In the genomic region with DNA sequence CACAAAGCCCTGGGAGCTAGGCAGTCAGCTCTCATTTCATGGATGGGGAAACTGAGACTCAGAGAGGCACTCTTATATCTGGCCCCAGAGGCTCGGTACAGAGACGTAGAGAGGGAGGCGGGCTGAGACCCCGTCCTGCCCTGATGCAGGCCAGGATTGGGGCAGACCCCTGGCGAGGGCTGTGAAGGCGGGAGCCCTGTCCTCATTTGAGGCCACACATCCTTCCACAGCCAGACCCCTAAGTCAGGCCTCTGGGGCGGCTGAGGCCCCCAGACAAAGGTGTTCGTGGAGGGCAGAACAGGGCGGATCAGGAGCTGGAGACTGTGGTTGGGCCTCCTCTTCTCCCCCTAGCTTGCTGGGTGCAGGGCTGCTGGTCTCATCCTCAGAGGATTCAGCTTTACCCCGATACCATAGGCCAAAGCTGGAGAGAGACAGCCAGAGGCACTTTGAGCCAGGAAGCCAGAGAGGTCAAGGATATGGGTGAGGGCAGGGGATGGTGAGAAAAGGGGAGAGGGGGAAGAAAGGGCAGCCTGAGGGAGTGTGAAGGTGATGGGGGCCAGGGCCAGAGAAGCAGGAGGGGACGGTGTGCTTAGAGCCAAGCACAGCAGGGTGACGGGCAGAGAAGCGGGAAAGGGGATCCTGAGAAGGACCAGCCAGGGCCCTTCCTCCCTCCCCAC, we compare ENCODE assay signal across 14 cellular contexts. TPM values are rescaled to one million over a fixed set of nuclear protein-coding genes. Genes with fewer than 3 reads are reported as not detected.
DNase-seq lines count a peak whose midpoint lies in the region; ATAC-seq and TF ChIP-seq lines count a peak whose summit lies in the region.
"Had no signal": no experiment of that assay in that cellular context is flagged by ENCODE, and none has a peak within 500 bp of the region (broad histone marks: within the 10 kb centered on the region; RNA-seq: fewer than 3 reads in every experiment).

No MANE protein-coding gene starts in this region.

- no peaks in the 10 kb centered on the region for H3K9me3 Mint-ChIP-seq in CD4-positive, alpha-beta T cell
- peaks cover 4% of the 10 kb centered on the region for H3K9me3 Mint-ChIP-seq in glutamatergic neuron (ENCODE audit: unreplicated experiment)

- ATAC-seq in CD4-positive, alpha-beta T cell (ENCODE audit: poor library complexity): no peak
- ATAC-seq in gastrocnemius medialis: no peak

- peaks cover 26% of the 10 kb centered on the region for H3F3A ChIP-seq in MM.1S (ENCODE audit: insufficient read depth, low read length)
- peaks cover 35% of the 10 kb centered on the region for H3F3A ChIP-seq in smooth muscle cell (ENCODE audit: low read depth)

- H3K79me2 ChIP-seq in MM.1S (ENCODE audit: low read length): no peaks in the 10 kb centered on the region
- H3K79me2 ChIP-seq in smooth muscle cell (ENCODE audit: low read depth): no peaks in the 10 kb centered on the region

- H3K4me3 Mint-ChIP-seq in CD4-positive, alpha-beta T cell: peak overlapping the region; percentile 65
- H3K4me3 Mint-ChIP-seq in glutamatergic neuron (ENCODE audit: unreplicated experiment): peak overlapping the region; percentile 76

- H4K20me1 ChIP-seq in MM.1S (ENCODE audit: insufficient read depth, low read length) (no peaks in the 10 kb centered on the region), smooth muscle cell (ENCODE audit: low read depth) (peaks cover 14% of the 10 kb centered on the region)

- no peak overlapping the region for H3K4me2 ChIP-seq in MM.1S (ENCODE audit: low read depth, low read length)
- no peak overlapping the region for H3K4me2 ChIP-seq in smooth muscle cell

- H3K27ac Mint-ChIP-seq in CD4-positive, alpha-beta T cell: no peak overlapping the region
- peak overlapping the region; percentile 92 for H3K27ac Mint-ChIP-seq in glutamatergic neuron (ENCODE audit: unreplicated experiment)
- H3K27ac Mint-ChIP-seq: progenitor cell of endocrine pancreas had no signal

- POLR2A ChIA-PET in CD4-positive, alpha-beta T cell (lab: Charles Lee): interaction anchor here (0.6 to 1.3 kb wide), 2 partner anchors 38 to 92 kb away, joined by 3 to 7 read pairs; a partner anchor contains a TSS

- no peaks in the 10 kb centered on the region for H3K9me2 ChIP-seq in MM.1S (replicated peaks; ENCODE audit: insufficient read depth, low read length)

- no peak for TF ChIP-seq CTCF in CD4-positive, alpha-beta T cell (IDR thresholded peaks at IDR 0.05)
- no peak for TF ChIP-seq CTCF in glutamatergic neuron (IDR thresholded peaks at IDR 0.05; ENCODE audit: partially characterized antibody, unreplicated experiment)
- no peak for TF ChIP-seq CTCF in gastrocnemius medialis (IDR thresholded peaks at IDR 0.05 in 4 of 5, conservative IDR thresholded peaks at IDR 0.05 in 1 of 5)
- TF ChIP-seq CTCF in MM.1S (IDR thresholded peaks at IDR 0.05; ENCODE audit: low read length): no peak
- no peak for TF ChIP-seq CTCF in smooth muscle cell (IDR thresholded peaks at IDR 0.05; ENCODE audit: borderline replicate concordance, insufficient read depth, poor library complexity, severe bottlenecking)

- H3K4me3 ChIP-seq in NT2/D1 (ENCODE audit: insufficient read length, low read depth): no peak overlapping the region
- no peak overlapping the region for H3K4me3 ChIP-seq in gastrocnemius medialis
- no peak overlapping the region for H3K4me3 ChIP-seq in MM.1S (ENCODE audit: low read length)
- H3K4me3 ChIP-seq in smooth muscle cell: no peak overlapping the region

- H3K36me3 ChIP-seq in NT2/D1 (ENCODE audit: insufficient read depth, insufficient read length, low read length) (peaks cover 17% of the 10 kb centered on the region), gastrocnemius medialis (peaks cover 0 to 12% of the 10 kb centered on the region in 2 donors), MM.1S (replicated peaks; ENCODE audit: insufficient read depth, low read length) (no peaks in the 10 kb centered on the region; the same call in 1 of the 2 replicates), smooth muscle cell (ENCODE audit: low read depth) (no peaks in the 10 kb centered on the region)

- TF ChIP-seq POLR2A in gastrocnemius medialis (IDR thresholded peaks at IDR 0.05) (no peak), erythroblast (IDR thresholded peaks at IDR 0.05; ENCODE audit: low read length) (no peak)

- 89% methylated on average over 13 of the region's 13 CpGs for WGBS in smooth muscle cell (ENCODE audit: low lambda C conversion rate)

- H3K9me3 ChIP-seq in CD4-positive, alpha-beta T cell (ENCODE audit: control insufficient read depth, low read length): no peaks in the 10 kb centered on the region
- H3K9me3 ChIP-seq in NT2/D1 (ENCODE audit: insufficient read depth, low read length) (no peaks in the 10 kb centered on the region), gastrocnemius medialis (no peaks in the 10 kb centered on the region), MM.1S (replicated peaks; ENCODE audit: insufficient read depth, low read length) (no peaks in the 10 kb centered on the region), smooth muscle cell (replicated peaks; ENCODE audit: low read depth) (no peaks in the 10 kb centered on the region)

- H2AFZ ChIP-seq in MM.1S (ENCODE audit: low read length): no peak overlapping the region
- no peak overlapping the region for H2AFZ ChIP-seq in smooth muscle cell (ENCODE audit: low read depth)

- no peaks in the 10 kb centered on the region for H3K27me3 Mint-ChIP-seq in CD4-positive, alpha-beta T cell
- H3K27me3 Mint-ChIP-seq in glutamatergic neuron (ENCODE audit: unreplicated experiment): peaks cover 6% of the 10 kb centered on the region

- H3K27ac ChIP-seq in CD4-positive, alpha-beta T cell (ENCODE audit: low read depth, low read length): no peak overlapping the region
- H3K27ac ChIP-seq in gastrocnemius medialis (peak overlapping the region; percentile 45 to 88 (median 82)), MM.1S (ENCODE audit: low read length) (no peak overlapping the region), smooth muscle cell (ENCODE audit: low read depth) (no peak overlapping the region)

- DNase-seq in CD4-positive, alpha-beta T cell: no peak
- no peak for DNase-seq in NT2/D1 (ENCODE audit: low read depth, low spot score)
- DNase-seq in glutamatergic neuron: no peak
- DNase-seq in gastrocnemius medialis: no peak
- DNase-seq in MM.1S: no peak
- no peak for DNase-seq in smooth muscle cell (lab: John Stamatoyannopoulos, UW; ENCODE audit: unreplicated experiment)
- DNase-seq in erythroblast (lab: John Stamatoyannopoulos, UW): no peak
- DNase-seq in HuH-7 (ENCODE audit: low spot score): no peak
- DNase-seq: mammary epithelial cell; NCI-H146; NCI-H774; SHP77; stimulated activated CD4-positive, alpha-beta T cell treated with anti-CD3 and anti-CD28 coated beads, Interleukin-4, amount 100 ng/mL, for 4 hours had no signal

- in situ Hi-C loops in gastrocnemius medialis (cut with MboI; ENCODE audit: low sequenced_read_pairs in 4 of 4): loop anchor here in 2 of 4 donors (25.0 kb wide), 1 partner anchor 384 kb away; a partner anchor contains a TSS

- peak overlapping the region; percentile 50 for H3K9ac ChIP-seq in NT2/D1 (ENCODE audit: insufficient read length, low read depth)
- no peak overlapping the region for H3K9ac ChIP-seq in MM.1S (ENCODE audit: low read length)
- no peak overlapping the region for H3K9ac ChIP-seq in smooth muscle cell (ENCODE audit: low read depth)

- peaks cover 22% of the 10 kb centered on the region for H3K4me1 ChIP-seq in NT2/D1 (ENCODE audit: insufficient read depth, insufficient read length)
- H3K4me1 ChIP-seq in gastrocnemius medialis: peaks cover 34 to 41% of the 10 kb centered on the region in 2 donors
- H3K4me1 ChIP-seq in MM.1S (ENCODE audit: low read length): peaks cover 19% of the 10 kb centered on the region
- H3K4me1 ChIP-seq in smooth muscle cell (ENCODE audit: low read depth): peaks cover 13% of the 10 kb centered on the region

- H3K27me3 ChIP-seq in CD4-positive, alpha-beta T cell (ENCODE audit: control insufficient read depth, insufficient read depth, low read length): no peaks in the 10 kb centered on the region
- H3K27me3 ChIP-seq in NT2/D1 (ENCODE audit: insufficient read depth, insufficient read length) (peaks cover 19% of the 10 kb centered on the region), gastrocnemius medialis (no peaks in the 10 kb centered on the region), MM.1S (replicated peaks; ENCODE audit: insufficient read depth, low read length) (no peaks in the 10 kb centered on the region), smooth muscle cell (ENCODE audit: low read depth) (no peaks in the 10 kb centered on the region)

- CTCF ChIA-PET in CD4-positive, alpha-beta T cell (lab: Charles Lee): no interaction called here

- peaks cover 12% of the 10 kb centered on the region for H3K36me3 Mint-ChIP-seq in CD4-positive, alpha-beta T cell (ENCODE audit: low read depth)
- H3K36me3 Mint-ChIP-seq in glutamatergic neuron (ENCODE audit: unreplicated experiment): no peaks in the 10 kb centered on the region

- intact Hi-C loops in CD4-positive, alpha-beta T cell (cut with DNase I, micrococcal nuclease): loop anchor here (5.0 kb wide), 2 partner anchors 36 to 381 kb away; a partner anchor contains a TSS
- intact Hi-C loops in gastrocnemius medialis (cut with DNase I; ENCODE audit: low total_unique reads): loop anchor here (5.0 to 10.0 kb wide), 3 partner anchors 141 to 379 kb away; a partner anchor contains a TSS

- H3K4me1 Mint-ChIP-seq in CD4-positive, alpha-beta T cell (ENCODE audit: low read depth): peaks cover 21% of the 10 kb centered on the region
- H3K4me1 Mint-ChIP-seq in glutamatergic neuron (ENCODE audit: low read depth, unreplicated experiment): peaks cover 16% of the 10 kb centered on the region

RNA-seq across cellular contexts. Expression of a gene that starts 0.8 kb away (rescaled TPM):
- under 1 TPM; 0.41 to 0.45 TPM for total RNA-seq in CD4-positive, alpha-beta T cell
- total RNA-seq in glutamatergic neuron (ENCODE audit: unreplicated experiment) (4.0 TPM), gastrocnemius medialis (10 to 100 TPM in 1 of 4 donors, 1 to 10 TPM in 3; 4.1 to 15.1 (median 5.7) TPM), smooth muscle cell (0.45 and 0.63 TPM in 2 replicates)
- polyA plus RNA-seq in smooth muscle cell: 0.11 and 0.65 TPM in 2 replicates

RNA-seq across cellular contexts. Expression of a gene that starts 3.3 kb away (rescaled TPM):
- 1 to 10 TPM; 1.3 to 1.5 TPM for total RNA-seq in CD4-positive, alpha-beta T cell
- total RNA-seq in glutamatergic neuron (ENCODE audit: unreplicated experiment) (4.2 TPM), gastrocnemius medialis (10 to 100 TPM; 45.5 to 94.7 (median 58.9) TPM), smooth muscle cell (5.1 and 8.4 TPM in 2 replicates)
- polyA plus RNA-seq in smooth muscle cell: 7.4 and 7.7 TPM in 2 replicates

RNA-seq across cellular contexts. Expression of a gene that starts 17.7 kb away (rescaled TPM):
- 10 to 100 TPM in 1 of 2 experiments, 1 to 10 TPM in 1; 9.0 to 10.2 TPM for total RNA-seq in CD4-positive, alpha-beta T cell
- total RNA-seq in glutamatergic neuron (ENCODE audit: unreplicated experiment): 31.3 TPM
- 10 to 100 TPM; 26.9 to 96.9 (median 55.2) TPM for total RNA-seq in gastrocnemius medialis
- 3.8 and 4.4 TPM in 2 replicates for total RNA-seq in smooth muscle cell
- 5.3 and 7.1 TPM in 2 replicates for polyA plus RNA-seq in smooth muscle cell

RNA-seq across cellular contexts. Expression of a gene that starts 38.3 kb away (rescaled TPM):
- total RNA-seq in CD4-positive, alpha-beta T cell: 100 to 1,000 TPM; 550 to 572 TPM
- total RNA-seq in glutamatergic neuron (ENCODE audit: unreplicated experiment): 297 TPM
- 100 to 1,000 TPM; 127 to 261 (median 195) TPM for total RNA-seq in gastrocnemius medialis
- total RNA-seq in smooth muscle cell: 99.7 and 111 TPM in 2 replicates
- polyA plus RNA-seq in smooth muscle cell: 129 and 135 TPM in 2 replicates

Comparison
In these comparisons a context has a peak if more than half of its experiments do, and no peak if none do; other contexts are left out.
1. H3K27ac ChIP-seq: peak in gastrocnemius medialis (4 of 4); none in CD4-positive, alpha-beta T cell (single experiment), MM.1S (single experiment) and smooth muscle cell (single experiment).